ENCODE assay signal across 1 cellular context in genomic region chr5:79301046-79301712, GRCh38.
TF ChIP-seq lines count a peak whose summit lies in the region.

No MANE protein-coding gene starts in this region.

TF ChIP-seq in HepG2, 621 proteins besides CTCF, POLR2A, EP300 and RAD21 (continued from another document):
- peak; percentile 88 for TF ChIP-seq TEAD3 (CRISPR knock-in tag; optimal IDR thresholded peaks at IDR 0.05; ENCODE audit: borderline replicate concordance)
- TF ChIP-seq, protein P1, sequence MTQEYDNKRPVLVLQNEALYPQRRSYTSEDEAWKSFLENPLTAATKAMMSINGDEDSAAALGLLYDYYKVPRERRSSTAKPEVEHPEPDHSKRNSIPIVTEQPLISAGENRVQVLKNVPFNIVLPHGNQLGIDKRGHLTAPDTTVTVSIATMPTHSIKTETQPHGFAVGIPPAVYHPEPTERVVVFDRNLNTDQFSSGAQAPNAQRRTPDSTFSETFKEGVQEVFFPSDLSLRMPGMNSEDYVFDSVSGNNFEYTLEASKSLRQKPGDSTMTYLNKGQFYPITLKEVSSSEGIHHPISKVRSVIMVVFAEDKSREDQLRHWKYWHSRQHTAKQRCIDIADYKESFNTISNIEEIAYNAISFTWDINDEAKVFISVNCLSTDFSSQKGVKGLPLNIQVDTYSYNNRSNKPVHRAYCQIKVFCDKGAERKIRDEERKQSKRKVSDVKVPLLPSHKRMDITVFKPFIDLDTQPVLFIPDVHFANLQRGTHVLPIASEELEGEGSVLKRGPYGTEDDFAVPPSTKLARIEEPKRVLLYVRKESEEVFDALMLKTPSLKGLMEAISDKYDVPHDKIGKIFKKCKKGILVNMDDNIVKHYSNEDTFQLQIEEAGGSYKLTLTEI (CRISPR knock-in tag; conservative IDR thresholded peaks at IDR 0.05), result no peak
- peak; percentile 73; the same call in 1 of the 2 replicates for TF ChIP-seq ELF1 (CRISPR knock-in tag; IDR thresholded peaks at IDR 0.05)
- peak; percentile 79 for TF ChIP-seq ONECUT2 (CRISPR knock-in tag; IDR thresholded peaks at IDR 0.05)
- no peak for TF ChIP-seq ZSCAN22 (CRISPR knock-in tag; IDR thresholded peaks at IDR 0.05)
- TF ChIP-seq ZSCAN12 (CRISPR knock-in tag; IDR thresholded peaks at IDR 0.05), result no peak
- no peak for TF ChIP-seq HDAC2 (CRISPR knock-in tag; IDR thresholded peaks at IDR 0.05)
